Comparison of ENCODE assay signal across 16 cellular contexts in genomic region chr12:109532721-109533486, GRCh38.
"Had no signal": no experiment of that assay in that cellular context is flagged by ENCODE, and none has a peak within 500 bp of the region (broad histone marks: within the 10 kb centered on the region; RNA-seq: fewer than 3 reads in every experiment).

No MANE protein-coding gene starts in this region.

- H3K27me3 ChIP-seq: esophagus squamous epithelium, suprapubic skin, transverse colon, vagina had no signal

- H3K9me3 ChIP-seq: esophagus squamous epithelium, suprapubic skin, transverse colon, vagina had no signal

- ATAC-seq: activated naive CD4-positive, alpha-beta T cell treated with anti-CD3 and anti-CD28 coated beads, Interleukin-2, amount 50 U/mL, for 72 hours; left lobe of liver had no signal

- H3K27ac ChIP-seq: esophagus squamous epithelium, suprapubic skin, transverse colon, vagina, VCaP had no signal

- FAIRE-seq: endothelial cell of umbilical vein, islet of Langerhans had no signal

- H3K4me1 ChIP-seq: esophagus squamous epithelium, suprapubic skin, transverse colon, vagina had no signal

- DNase-seq: activated CD4-positive, alpha-beta T cell treated with anti-CD3 and anti-CD28 coated beads, Interleukin-2, amount 50 U/mL, for 4 hours; activated CD4-positive, CD25-positive, alpha-beta regulatory T cell treated with anti-CD3 and anti-CD28 coated beads, Interleukin-2, amount 50 U/mL, for 72 hours; activated gamma-delta T cell treated with Interleukin-2 at 50 U/mL for 16 hours; effector CD8-positive, alpha-beta T cell; esophagus squamous epithelium; retina; stimulated activated CD4-positive, alpha-beta T cell treated with anti-CD3 and anti-CD28 coated beads, Interleukin-2, amount 100 ng/mL, for 24 hours; T-helper 2 cell; transverse colon had no signal

- H3K4me3 ChIP-seq: esophagus squamous epithelium, suprapubic skin, transverse colon, vagina had no signal
